Comparison of ENCODE assay signal across 39 cellular contexts in genomic region chr18:57372444-57372843, GRCh38. TPM values are rescaled to one million over a fixed set of nuclear protein-coding genes. Genes with fewer than 3 reads are reported as not detected.
"Had no signal": no experiment of that assay in that cellular context is flagged by ENCODE, and none has a peak within 500 bp of the region (broad histone marks: within the 10 kb centered on the region; RNA-seq: fewer than 3 reads in every experiment).

No MANE protein-coding gene starts in this region.

- H3K27me3 ChIP-seq: MG63 had no signal

- H3K36me3 ChIP-seq: MG63 had no signal

- H3K9me3 ChIP-seq: MG63 had no signal

- H3K4me3 ChIP-seq: MG63 had no signal

- DNase-seq: Karpas-422, Kasumi-1, MG63, MM.1S, MV-4-11, NCI-H1048, NCI-H1092, NCI-H1092 treated with DMSO at 0.1 percent for 48 hours, NCI-H1105, NCI-H1105 treated with DMSO at 0.1 percent for 48 hours, NCI-H1417, NCI-H1417 treated with DMSO at 0.1 percent for 48 hours, NCI-H1436, NCI-H1436 treated with DMSO at 0.1 percent for 48 hours, NCI-H146, NCI-H1694, NCI-H1694 treated with DMSO at 0.1 percent for 48 hours, NCI-H187, NCI-H187 treated with DMSO at 0.1 percent for 48 hours, NCI-H1930, NCI-H2029, NCI-H2029 treated with DMSO at 0.1 percent for 48 hours, NCI-H2081, NCI-H2081 treated with DMSO at 0.1 percent for 48 hours, NCI-H2107, NCI-H2171, NCI-H2171 treated with DMSO at 0.1 percent for 48 hours, NCI-H2227 treated with DMSO at 0.1 percent for 48 hours, NCI-H226, NCI-H345, NCI-H446, NCI-H446 treated with DMSO at 0.1 percent for 48 hours, NCI-H510A, NCI-H510A treated with DMSO at 0.1 percent for 48 hours, NCI-H524 had no signal

RNA-seq across cellular contexts. Expression of gene ST8SIA3, which starts 20.1 kb away (rescaled TPM):
- total RNA-seq: LHCN-M2, M059J, MCF 10A, NCI-H460 had no signal
